ENCODE assay signal across 1 cellular context in genomic region chr11:57562596-57562995, GRCh38.
TF ChIP-seq lines count a peak whose summit lies in the region.

No MANE protein-coding gene starts in this region.

TF ChIP-seq in Ishikawa, 13 proteins besides CTCF, POLR2A, EP300 and RAD21 (continued from another document):
- TF ChIP-seq REST (IDR thresholded peaks at IDR 0.05; ENCODE audit: low read depth): no peak
- TF ChIP-seq YY1 (IDR thresholded peaks at IDR 0.05; ENCODE audit: low read depth): no peak
